Comparison of ENCODE assay signal across 24 cellular contexts in genomic region chr6:41673704-41674000, GRCh38. TPM values are rescaled to one million over a fixed set of nuclear protein-coding genes. Genes with fewer than 3 reads are reported as not detected.
DNase-seq lines count a peak whose midpoint lies in the region; ATAC-seq lines count a peak whose summit lies in the region.
"Had no signal": no experiment of that assay in that cellular context is flagged by ENCODE, and none has a peak within 500 bp of the region (broad histone marks: within the 10 kb centered on the region; RNA-seq: fewer than 3 reads in every experiment).

No MANE protein-coding gene starts in this region.

- peak overlapping the region; percentile 12 for H2AK5ac ChIP-seq in neuronal stem cell (ENCODE audit: low read depth, low read length)

- no peak overlapping the region for H3K9ac ChIP-seq in neuronal stem cell (ENCODE audit: low read depth, low read length, poor library complexity)

- H3K18ac ChIP-seq in neuronal stem cell (ENCODE audit: low read length), result peak overlapping the region; percentile 61

- H4K8ac ChIP-seq in neuronal stem cell (ENCODE audit: low read depth, low read length), result no peak overlapping the region

- H3K4me3 ChIP-seq in neuronal stem cell (ENCODE audit: low read length in 2 of 2), result no peak overlapping the region
- no peak overlapping the region for H3K4me3 ChIP-seq in H7 (ENCODE audit: insufficient read depth, low read depth, low read length)
- H3K4me3 ChIP-seq: SJCRH30 had no signal

- no peak overlapping the region for H3K4me2 ChIP-seq in neuronal stem cell (ENCODE audit: insufficient read depth, low read length, poor library complexity, severe bottlenecking)

- peaks cover 0 to 33% (median 5%) of the 10 kb centered on the region in 3 experiments for H3K27me3 ChIP-seq in neuronal stem cell (ENCODE audit: control insufficient read depth in 3 of 3, insufficient read depth in 3 of 3, low read depth in 1 of 3, low read length in 3 of 3)
- peaks cover 3% of the 10 kb centered on the region; the same call in 1 of the 2 replicates for H3K27me3 ChIP-seq in H7 (ENCODE audit: control insufficient read depth, insufficient read depth, low read length)

- whole genome bisulfite sequencing in neuronal stem cell (ENCODE audit: extremely low coverage in 2 of 2, insufficient read length in 2 of 2, insufficient replicate concordance in 1 of 2), 2 donors, result no CpG with 5 or more reads among the region's 5 CpGs

- peaks cover 9 to 12% of the 10 kb centered on the region in 2 donors for H3K4me1 ChIP-seq in neuronal stem cell (ENCODE audit: control insufficient read depth in 2 of 2, insufficient read depth in 1 of 2, low read depth in 1 of 2, low read length in 2 of 2)

- H3K14ac ChIP-seq in neuronal stem cell (ENCODE audit: low read length), result no peak overlapping the region

- H4K91ac ChIP-seq in neuronal stem cell (ENCODE audit: low read depth, low read length, poor library complexity), result no peak overlapping the region

- no peak overlapping the region for H2BK12ac ChIP-seq in neuronal stem cell (ENCODE audit: low read length)

- H3K4ac ChIP-seq in neuronal stem cell (ENCODE audit: low read length), result no peak overlapping the region

- H3K27ac ChIP-seq in neuronal stem cell (replicated peaks; ENCODE audit: low read length), result no peak overlapping the region
- H3K27ac ChIP-seq: SJCRH30 had no signal

- H3K23ac ChIP-seq in neuronal stem cell (ENCODE audit: low read depth, low read length, poor library complexity), result no peak overlapping the region

- H3K36me3 ChIP-seq in neuronal stem cell (replicated peaks in 1 of 2; ENCODE audit: control insufficient read depth in 2 of 2, insufficient read depth in 2 of 2, low read length in 2 of 2), result no peaks in the 10 kb centered on the region
- no peaks in the 10 kb centered on the region for H3K36me3 ChIP-seq in H7 (replicated peaks; ENCODE audit: control insufficient read depth, insufficient read depth, low read length)
- H3K36me3 ChIP-seq: SJCRH30 had no signal

- DNase-seq in NCI-H82 (lab: John Stamatoyannopoulos, UW), result peak; percentile 64
- DNase-seq in NCI-H82 treated with DMSO at 0.1 percent for 48 hours (lab: John Stamatoyannopoulos, UW; ENCODE audit: unreplicated experiment), result no peak
- peak; percentile 84 for DNase-seq in DMS 273 (lab: John Stamatoyannopoulos, UW; ENCODE audit: unreplicated experiment)
- DNase-seq in NCI-H524 (lab: John Stamatoyannopoulos, UW), result peak; percentile 53 to 74
- no peak for DNase-seq in neuronal stem cell (ENCODE audit: low spot score)
- no peak for DNase-seq in NCI-H2029 treated with DMSO at 0.1 percent for 48 hours (lab: John Stamatoyannopoulos, UW)
- DNase-seq in H7, result no peak
- DNase-seq: C1 segment of cervical spinal cord; CD4-positive, alpha-beta memory T cell; COR-L47; DMS79 treated with DMSO at 0.1 percent for 48 hours; GF-D8; Karpas-422; MV-4-11; NCI-H1105; NCI-H1436 treated with DMSO at 0.1 percent for 48 hours; NCI-H2107; NCI-H446 treated with DMSO at 0.1 percent for 48 hours; SJCRH30; T-helper 17 cell had no signal

- H3K79me1 ChIP-seq in neuronal stem cell (ENCODE audit: low read depth, low read length), result no peaks in the 10 kb centered on the region

- peak overlapping the region; percentile 19 for H2BK15ac ChIP-seq in neuronal stem cell (ENCODE audit: low read length)

- H2BK5ac ChIP-seq in neuronal stem cell (ENCODE audit: low read length), result no peak overlapping the region

- H2BK120ac ChIP-seq in neuronal stem cell (ENCODE audit: low read depth, low read length), result no peak overlapping the region

- ATAC-seq in GM19351 (IDR thresholded peaks at IDR 0.05; ENCODE audit: unreplicated experiment), result no peak
- ATAC-seq: SK-N-SH treated with all-trans-retinoic acid at 6 μM for 48 hours, T-helper 17 cell had no signal

- peak overlapping the region; percentile 1 for H2AFZ ChIP-seq in neuronal stem cell (ENCODE audit: low read length)

- H3K9me3 ChIP-seq in neuronal stem cell (replicated peaks in 1 of 2; ENCODE audit: control insufficient read depth in 2 of 2, insufficient read depth in 1 of 2, low read depth in 1 of 2, low read length in 2 of 2), result peaks cover 0 to 2% of the 10 kb centered on the region in 2 donors
- H3K9me3 ChIP-seq: SJCRH30 had no signal

RNA-seq across cellular contexts. Expression of gene MDFI, which starts 35.4 kb away (rescaled TPM):
- polyA plus RNA-seq in neuronal stem cell (2013, experiment 1 of 2), result 73.1 TPM
- polyA plus RNA-seq in neuronal stem cell (2013, experiment 2 of 2), result 65.6 TPM
- total RNA-seq in H7 (2014; rRNA removed; shearing (Covaris generic)), result 205 and 262 TPM in 2 replicates
- total RNA-seq: A172; CD4-positive, alpha-beta memory T cell; HepG2; T-helper 17 cell had no signal
- polyA plus RNA-seq: CD4-positive, alpha-beta memory T cell had no signal

Comparison
In these comparisons a context has a peak if more than half of its experiments do, and no peak if none do; other contexts are left out.
1. DNase-seq: peak in NCI-H82 (single experiment), DMS 273 (single experiment) and NCI-H524 (2 of 2); none in NCI-H82 treated with DMSO at 0.1 percent for 48 hours (single experiment), neuronal stem cell (single experiment), NCI-H2029 treated with DMSO at 0.1 percent for 48 hours (single experiment) and H7 (single experiment).